ENCODE assay signal across 8 cellular contexts in genomic region chr10:101566333-101567164, GRCh38. TPM values are rescaled to one million over a fixed set of nuclear protein-coding genes. Genes with fewer than 3 reads are reported as not detected.
DNase-seq lines count a peak whose midpoint lies in the region; ATAC-seq, FAIRE-seq and TF ChIP-seq lines count a peak whose summit lies in the region.

No MANE protein-coding gene starts in this region.

- CTCF ChIA-PET in GM12878 (lab: Yijun Ruan, JAX): no interaction called here

- H3K4me1 Mint-ChIP-seq in CD14-positive monocyte: peaks cover 22% of the 10 kb centered on the region

- H3K4me2 ChIP-seq in GM12878 (ENCODE audit: control insufficient read depth, insufficient read depth) (peak overlapping the region; percentile 44), MM.1S (ENCODE audit: low read depth, low read length) (no peak overlapping the region)

- peaks cover 0 to 8% (median 3%) of the 10 kb centered on the region in 7 donors for H3K9me3 Mint-ChIP-seq in CD14-positive monocyte

- 17% methylated on average over 39 of the region's 59 CpGs for WGBS in GM12878 (ENCODE audit: insufficient coverage, insufficient replicate concordance, low lambda C conversion rate, missing lambda C conversion rate)

- peak overlapping the region; percentile 19; the same call in 1 of the 2 replicates for H2AFZ ChIP-seq in GM12878 (ENCODE audit: control insufficient read depth, low read depth, low read length)
- no peak overlapping the region for H2AFZ ChIP-seq in MM.1S (ENCODE audit: low read length)

- no peaks in the 10 kb centered on the region for H3K9me3 ChIP-seq in GM12878 (replicated peaks; ENCODE audit: control insufficient read depth, insufficient read depth, low read length)
- no peaks in the 10 kb centered on the region for H3K9me3 ChIP-seq in MM.1S (replicated peaks; ENCODE audit: insufficient read depth, low read length)

- DNase-seq in CD14-positive monocyte (ENCODE audit: low spot score) (no peak), HFF-Myc (ENCODE audit: extremely low read depth, low read depth) (no peak), GM12878 (ENCODE audit: low read depth, low spot score) (no peak), myocyte (ENCODE audit: low read depth) (peak; percentile 12), MM.1S (no peak), NCI-H524 (lab: John Stamatoyannopoulos, UW) (no peak)

- ATAC-seq in GM12878: peak; percentile 58
- ATAC-seq in GM19452 (IDR thresholded peaks at IDR 0.05; ENCODE audit: unreplicated experiment): no peak
- no peak for ATAC-seq in GM18519 (IDR thresholded peaks at IDR 0.05; ENCODE audit: low FRiP score, unreplicated experiment)

- peaks cover 57 to 70% (median 68%) of the 10 kb centered on the region in 3 donors for H3K27me3 Mint-ChIP-seq in CD14-positive monocyte (ENCODE audit: low read depth in 3 of 3)

- H4K20me1 ChIP-seq in GM12878 (ENCODE audit: control insufficient read depth, insufficient read depth): no peaks in the 10 kb centered on the region
- no peaks in the 10 kb centered on the region for H4K20me1 ChIP-seq in MM.1S (ENCODE audit: insufficient read depth, low read length)

- BruUV-seq in GM12878 (replicated peaks; lab: Mats Ljungman, UMichigan): no TSS peak

- H3K79me2 ChIP-seq in GM12878 (ENCODE audit: control insufficient read depth, insufficient read depth, low read length): no peaks in the 10 kb centered on the region
- no peaks in the 10 kb centered on the region for H3K79me2 ChIP-seq in MM.1S (ENCODE audit: low read length)

- TF ChIP-seq CTCF in CD14-positive monocyte (IDR thresholded peaks at IDR 0.05) (no peak), HFF-Myc (IDR thresholded peaks at IDR 0.05; ENCODE audit: low read depth, low read length, missing control alignments) (no peak), GM12878 (IDR thresholded peaks at IDR 0.05 in 2 of 3, conservative IDR thresholded peaks at IDR 0.05 in 1 of 3; ENCODE audit: control insufficient read depth in 2 of 3, extremely low read depth in 1 of 3, insufficient read depth in 1 of 3, low read depth in 3 of 3, low read length in 3 of 3) (0 out of 6 replicates have a peak, but pooled peaks of 1 of the 3 experiments have one; percentile 10), MM.1S (IDR thresholded peaks at IDR 0.05; ENCODE audit: low read length) (no peak)

- TF ChIP-seq POLR2A in GM12878 (IDR thresholded peaks at IDR 0.05; ENCODE audit: low read depth, low read length): no peak

- RAD21 ChIA-PET in GM12878 (lab: Charles Lee; ENCODE audit: unreplicated experiment): no interaction called here

- SMC1A ChIA-PET in GM12878 (lab: Charles Lee; ENCODE audit: uncharacterized antibody, unreplicated experiment): no interaction called here

- H3K9me2 ChIP-seq in MM.1S (replicated peaks; ENCODE audit: insufficient read depth, low read length): no peaks in the 10 kb centered on the region

- FAIRE-seq in GM12878 (lab: Jason Lieb, UNC): no peak

- TF ChIP-seq RAD21 in GM12878 (IDR thresholded peaks at IDR 0.05; ENCODE audit: insufficient read depth, low read depth, low read length): no peak

- H3K4me1 ChIP-seq in GM12878 (ENCODE audit: control insufficient read depth, insufficient read depth, low read length) (peaks cover 5% of the 10 kb centered on the region; the same call in 1 of the 2 replicates), MM.1S (ENCODE audit: low read length) (no peaks in the 10 kb centered on the region)

- H3K4me3 Mint-ChIP-seq in CD14-positive monocyte: peak overlapping the region; percentile 42 to 82

- no peak overlapping the region for H3K27ac Mint-ChIP-seq in CD14-positive monocyte

- intact Hi-C loops in CD14-positive monocyte (cut with micrococcal nuclease) (loop anchor here in 1 of 2 donors (10.0 kb wide), 1 partner anchor 292 kb away; no protein-coding TSS in a partner anchor), GM12878 (cut with micrococcal nuclease; ENCODE audit: unreplicated experiment) (loop anchor here (5.0 kb wide), 1 partner anchor 404 kb away; no protein-coding TSS in a partner anchor)

- POLR2A ChIA-PET in GM12878 (lab: Charles Lee): no interaction called here

- H3K4me3 ChIP-seq in HFF-Myc (replicated peaks; ENCODE audit: low read depth, low read length) (0 out of 2 replicates have a peak overlapping the region, but pooled peaks have one; percentile 1), GM12878 (peak overlapping the region; percentile 44; the same call in 1 of the 2 replicates), MM.1S (ENCODE audit: low read length) (no peak overlapping the region)

- no peaks in the 10 kb centered on the region for H3F3A ChIP-seq in MM.1S (ENCODE audit: insufficient read depth, low read length)

- H3K9ac ChIP-seq in GM12878 (ENCODE audit: control insufficient read depth, insufficient read depth, low read length): no peak overlapping the region
- no peak overlapping the region for H3K9ac ChIP-seq in MM.1S (ENCODE audit: low read length)

- H3K27me3 ChIP-seq in GM12878 (replicated peaks in 1 of 2; ENCODE audit: control insufficient read depth in 2 of 2, insufficient read depth in 2 of 2, low read length in 1 of 2) (peaks cover 0 to 4% of the 10 kb centered on the region in 2 experiments; a peak in 1 of 4 replicates), MM.1S (replicated peaks; ENCODE audit: insufficient read depth, low read length) (peaks cover 3% of the 10 kb centered on the region; the same call in 1 of the 2 replicates)

- H3K27ac ChIP-seq in GM12878 (ENCODE audit: control insufficient read depth, insufficient read depth) (no peak overlapping the region), MM.1S (ENCODE audit: low read length) (no peak overlapping the region)

- in situ Hi-C loops in GM12878 (cut with MboI): no loop called here

- no peaks in the 10 kb centered on the region for H3K36me3 ChIP-seq in GM12878 (ENCODE audit: control insufficient read depth in 2 of 2, insufficient read depth in 2 of 2, low read length in 1 of 2)
- H3K36me3 ChIP-seq in MM.1S (replicated peaks; ENCODE audit: insufficient read depth, low read length): no peaks in the 10 kb centered on the region

- peaks cover 0 to 5% of the 10 kb centered on the region in 2 donors for H3K36me3 Mint-ChIP-seq in CD14-positive monocyte

- TF ChIP-seq EP300 in GM12878 (IDR thresholded peaks at IDR 0.05; ENCODE audit: borderline replicate concordance in 1 of 2, control insufficient read depth in 1 of 2, low read depth in 2 of 2, low read length in 2 of 2): no peak

TF ChIP-seq in GM12878, 131 proteins besides CTCF, POLR2A, EP300 and RAD21 (continues in another document):
- TF ChIP-seq IKZF2 (IDR thresholded peaks at IDR 0.05) (peak in 1 of 2 experiments; percentile 25; a peak in 1 of 4 replicates), IKZF1 (conservative IDR thresholded peaks at IDR 0.05) (peak; percentile 36)

RNA-seq across cellular contexts. Expression of gene POLL, which starts 21.5 kb away (rescaled TPM):
- polyA plus RNA-seq in CD14-positive monocyte (10 to 100 TPM in 1 of 2 donors, 1 to 10 TPM in 1; 9.9 to 10.6 TPM), GM12878 (2011; rRNA removed) (12.9 and 20.1 TPM in 2 replicates), GM12878 (2014; fragmentation: Illumina TruSeq; extraction: Trizol) (10.9 and 12.2 TPM in 2 replicates), GM12878 (2014; fragmentation: Nextera tagmentation; extraction: Ambion mirVana) (1 to 10 TPM; 1.5 to 2.1 TPM), GM12878 (2014; rRNA removed) (18.9 and 20.7 TPM in 2 replicates), GM12878 (2016; fragmentation: Nextera tagmentation; extraction: Ambion mirVana) (10 to 100 TPM; 13.1 to 14.4 TPM)
- 52.1 and 58.2 TPM in 2 replicates for total RNA-seq in GM12878 (2013; cell fraction: nucleolus; rRNA removed)
- total RNA-seq in GM12878 (2014; rRNA removed) (14.7 and 15.0 TPM in 2 replicates), GM12878 (2014; rRNA removed; fragmentation: Illumina TruSeq; extraction: Trizol) (9.0 and 9.7 TPM in 2 replicates), GM12878 (2021) (21.6 and 25.4 TPM in 2 replicates), myocyte (15.3 and 16.0 TPM in 2 replicates)
- 9.3 TPM for polyA plus RNA-seq in GM12878 (2011; ENCODE audit: low read depth)
- 32.4 and 34.5 TPM in 2 replicates for polyA plus RNA-seq in GM12878 (2011; cell fraction: cytosol; rRNA removed)
- polyA plus RNA-seq in GM12878 (2011; cell fraction: nucleus; rRNA removed): 74.3 and 86.8 TPM in 2 replicates
- polyA plus RNA-seq in GM12878 (2012): 17.3 and 23.8 TPM in 2 replicates
- 42.9 and 69.5 TPM in 2 replicates for polyA minus RNA-seq in GM12878 (2011; rRNA and poly(A)+ RNA removed)
- polyA minus RNA-seq in GM12878 (2011; cell fraction: cytosol; rRNA and poly(A)+ RNA removed): 14.5 and 15.6 TPM in 2 replicates
- polyA minus RNA-seq in GM12878 (2011; cell fraction: nucleus; rRNA and poly(A)+ RNA removed): 23.5 and 34.8 TPM in 2 replicates
- polyA plus RNA-seq in myocyte (2012): 28.6 TPM

RNA-seq across cellular contexts. Expression of gene DPCD, which starts 21.6 kb away (rescaled TPM):
- polyA plus RNA-seq in CD14-positive monocyte (10 to 100 TPM in 1 of 2 donors, 1 to 10 TPM in 1; 9.0 to 17.0 TPM), GM12878 (2011; rRNA removed) (35.1 and 37.2 TPM in 2 replicates), GM12878 (2014; fragmentation: Illumina TruSeq; extraction: Trizol) (17.1 and 21.6 TPM in 2 replicates), GM12878 (2014; fragmentation: Nextera tagmentation; extraction: Ambion mirVana) (10 to 100 TPM; 39.9 to 50.9 TPM), GM12878 (2014; rRNA removed) (13.5 and 16.0 TPM in 2 replicates), GM12878 (2016; fragmentation: Nextera tagmentation; extraction: Ambion mirVana) (10 to 100 TPM; 31.1 to 36.2 TPM)
- 7.4 and 14.2 TPM in 2 replicates for total RNA-seq in GM12878 (2013; cell fraction: nucleolus; rRNA removed)
- total RNA-seq in GM12878 (2014; rRNA removed) (16.4 and 17.9 TPM in 2 replicates), GM12878 (2014; rRNA removed; fragmentation: Illumina TruSeq; extraction: Trizol) (17.1 TPM in 2 replicates), GM12878 (2021) (9.7 and 13.0 TPM in 2 replicates), myocyte (45.3 and 69.0 TPM in 2 replicates)
- 24.9 TPM for polyA plus RNA-seq in GM12878 (2011; ENCODE audit: low read depth)
- 28.2 and 36.0 TPM in 2 replicates for polyA plus RNA-seq in GM12878 (2011; cell fraction: cytosol; rRNA removed)
- polyA plus RNA-seq in GM12878 (2011; cell fraction: nucleus; rRNA removed): 13.3 and 20.0 TPM in 2 replicates
- polyA plus RNA-seq in GM12878 (2012): 23.8 and 25.3 TPM in 2 replicates
- polyA minus RNA-seq in GM12878 (2011; rRNA and poly(A)+ RNA removed): 11.6 and 13.8 TPM in 2 replicates
- polyA minus RNA-seq in GM12878 (2011; cell fraction: cytosol; rRNA and poly(A)+ RNA removed): 2.8 and 5.4 TPM in 2 replicates
- 3.4 and 5.5 TPM in 2 replicates for polyA minus RNA-seq in GM12878 (2011; cell fraction: nucleus; rRNA and poly(A)+ RNA removed)
- 57.5 TPM for polyA plus RNA-seq in myocyte (2012)
